In genomic region chr7:124692420-124692819, GRCh38 we compare ENCODE assay signal across 20 cellular contexts.
"Had no signal": no experiment of that assay in that cellular context is flagged by ENCODE, and none has a peak within 500 bp of the region (broad histone marks: within the 10 kb centered on the region; RNA-seq: fewer than 3 reads in every experiment).

No MANE protein-coding gene starts in this region.

- H3K4me1 ChIP-seq: left ventricle myocardium inferior, spleen, tibial artery had no signal

- H3K4me3 ChIP-seq: cardiac muscle cell, left ventricle myocardium inferior, spleen, tibial artery had no signal

- H3K9me3 ChIP-seq: left ventricle myocardium inferior, spleen, tibial artery had no signal

- H3K27ac Mint-ChIP-seq: activated naive CD8-positive, alpha-beta T cell treated with anti-CD3 and anti-CD28 coated beads for 36 hours; activated T-cell treated with anti-CD3 and anti-CD28 coated beads, Interleukin-2, amount 50 U/mL, for 24 hours; activated T-helper 17 cell treated with anti-CD3 and anti-CD28 coated beads, Interleukin-2, amount 50 U/mL, for 72 hours; natural killer cell; stimulated activated naive CD8-positive, alpha-beta T cell treated with anti-CD3 and anti-CD28 coated beads, Interleukin-15, Interleukin-2, amounts not matched to agents 100 ng/mL and 50 ng/mL, for 24 hours; T-helper 1 cell treated with Interleukin-12 subunit alpha and Interleukin-12 subunit beta and Interleukin-4 antibody, amounts not matched to agents 30 μg/mL and 1 μg/mL, for 36 hours; WTC11 had no signal

- H3K27ac ChIP-seq: cardiac muscle cell, left ventricle myocardium inferior, spleen, tibial artery had no signal

- DNase-seq: activated CD8-positive, alpha-beta memory T cell treated with anti-CD3 and anti-CD28 coated beads for 24 hours; activated CD8-positive, alpha-beta memory T cell treated with anti-CD3 and anti-CD28 coated beads, Interleukin-2, amount 50 U/mL, for 4 hours; activated naive CD8-positive, alpha-beta T cell treated with anti-CD3 and anti-CD28 coated beads for 36 hours; activated T-cell treated with anti-CD3 and anti-CD28 coated beads, Interleukin-2, amount 50 U/mL, for 24 hours; foreskin melanocyte; hippocampal formation; left ventricle myocardium inferior; mammary epithelial cell; midbrain; natural killer cell; retina; spleen; stimulated activated CD4-positive, alpha-beta T cell treated with anti-CD3 and anti-CD28 coated beads, Interleukin-4, amount 100 ng/mL, for 4 hours; T1000; tibial artery had no signal

- ATAC-seq: activated T-helper 17 cell treated with anti-CD3 and anti-CD28 coated beads, Interleukin-2, amount 50 U/mL, for 72 hours; natural killer cell; WTC11 had no signal

- H3K4me3 Mint-ChIP-seq: activated naive CD8-positive, alpha-beta T cell treated with anti-CD3 and anti-CD28 coated beads for 36 hours; activated T-cell treated with anti-CD3 and anti-CD28 coated beads, Interleukin-2, amount 50 U/mL, for 24 hours; activated T-helper 17 cell treated with anti-CD3 and anti-CD28 coated beads, Interleukin-2, amount 50 U/mL, for 72 hours; natural killer cell; stimulated activated naive CD8-positive, alpha-beta T cell treated with anti-CD3 and anti-CD28 coated beads, Interleukin-15, Interleukin-2, amounts not matched to agents 100 ng/mL and 50 ng/mL, for 24 hours; T-helper 1 cell treated with Interleukin-12 subunit alpha and Interleukin-12 subunit beta and Interleukin-4 antibody, amounts not matched to agents 30 μg/mL and 1 μg/mL, for 36 hours; WTC11 had no signal

- H3K27me3 ChIP-seq: cardiac muscle cell, spleen, tibial artery had no signal

- H3K9me3 Mint-ChIP-seq: activated T-cell treated with anti-CD3 and anti-CD28 coated beads, Interleukin-2, amount 50 U/mL, for 24 hours; T-helper 1 cell treated with Interleukin-12 subunit alpha and Interleukin-12 subunit beta and Interleukin-4 antibody, amounts not matched to agents 30 μg/mL and 1 μg/mL, for 36 hours had no signal

- H3K36me3 ChIP-seq: cardiac muscle cell, left ventricle myocardium inferior, spleen, tibial artery had no signal

- H3K36me3 Mint-ChIP-seq: activated naive CD8-positive, alpha-beta T cell treated with anti-CD3 and anti-CD28 coated beads for 36 hours; natural killer cell; WTC11 had no signal

- H3K4me1 Mint-ChIP-seq: activated naive CD8-positive, alpha-beta T cell treated with anti-CD3 and anti-CD28 coated beads for 36 hours; activated T-helper 17 cell treated with anti-CD3 and anti-CD28 coated beads, Interleukin-2, amount 50 U/mL, for 72 hours; natural killer cell; WTC11 had no signal

- H3K27me3 Mint-ChIP-seq: activated naive CD8-positive, alpha-beta T cell treated with anti-CD3 and anti-CD28 coated beads for 36 hours; activated T-cell treated with anti-CD3 and anti-CD28 coated beads, Interleukin-2, amount 50 U/mL, for 24 hours; activated T-helper 17 cell treated with anti-CD3 and anti-CD28 coated beads, Interleukin-2, amount 50 U/mL, for 72 hours; stimulated activated naive CD8-positive, alpha-beta T cell treated with anti-CD3 and anti-CD28 coated beads, Interleukin-15, Interleukin-2, amounts not matched to agents 100 ng/mL and 50 ng/mL, for 24 hours had no signal
